27 cellular contexts compared by ENCODE assay signal in the genomic region with DNA sequence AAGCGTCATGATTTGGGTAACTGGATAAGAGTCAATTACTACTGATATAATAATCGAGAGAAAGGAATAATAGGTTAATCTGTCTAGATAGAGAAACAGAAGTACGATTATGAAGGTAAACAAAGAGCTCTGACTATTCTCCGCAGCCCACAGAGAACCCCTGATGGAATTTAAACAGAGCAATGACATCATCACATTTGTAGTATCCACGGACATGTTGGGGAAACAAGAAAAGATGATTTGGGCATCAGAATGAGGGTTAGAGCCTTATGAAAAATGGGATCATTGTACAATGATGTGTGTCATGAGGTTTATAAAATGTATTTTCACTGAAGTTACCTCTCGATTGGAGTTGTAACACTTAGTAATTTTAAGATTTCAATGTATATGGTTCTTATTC.
"Had no signal": no experiment of that assay in that cellular context is flagged by ENCODE, and none has a peak within 500 bp of the region (broad histone marks: within the 10 kb centered on the region; RNA-seq: fewer than 3 reads in every experiment).

No MANE protein-coding gene starts in this region.

- H3K4me3 ChIP-seq: stomach, suprapubic skin, testis, thoracic aorta, thyroid gland, tibial artery, tibial nerve, transverse colon, upper lobe of left lung, upper lobe of right lung, uterus, vagina had no signal

- ATAC-seq: stimulated activated effector memory CD8-positive, alpha-beta T cell treated with anti-CD3 and anti-CD28 coated beads, Interleukin-12 subunit alpha, Interleukin-12 subunit beta, amount 100 ng/mL, for 72 hours; stimulated activated memory B cell treated with anti-CD40 and anti-IgM and Interleukin-4, amounts not matched to agents 10 μg/mL and 1 μg/mL and 100 μg/mL, for 72 hours; stimulated activated naive B cell treated with anti-CD40 and anti-IgM and Interleukin-4, amounts not matched to agents 10 μg/mL and 1 μg/mL and 100 μg/mL, for 72 hours; stimulated activated naive CD8-positive, alpha-beta T cell treated with anti-CD3 and anti-CD28 coated beads, Interleukin-15, amount 100 ng/mL, for 72 hours; stimulated activated naive CD8-positive, alpha-beta T cell treated with anti-CD3 and anti-CD28 coated beads, Interleukin-15, Interleukin-2, amounts not matched to agents 100 U/mL and 50 U/mL, for 24 hours; upper lobe of right lung had no signal

- H3K36me3 ChIP-seq: stomach, suprapubic skin, thoracic aorta, thyroid gland, tibial artery, tibial nerve, transverse colon, upper lobe of left lung, upper lobe of right lung, uterus, vagina had no signal

- H3K9me3 ChIP-seq: stomach, suprapubic skin, testis, thoracic aorta, thyroid gland, tibial artery, tibial nerve, transverse colon, upper lobe of left lung, upper lobe of right lung, uterus, vagina had no signal

- H3K4me1 ChIP-seq: stomach, suprapubic skin, testis, thyroid gland, tibial artery, upper lobe of left lung, upper lobe of right lung, uterus, vagina had no signal

- DNase-seq: stimulated activated CD4-positive, alpha-beta T cell treated with anti-CD3 and anti-CD28 coated beads, Interleukin-2, amount 100 ng/mL, for 48 hours; stimulated activated CD4-positive, alpha-beta T cell treated with anti-CD3 and anti-CD28 coated beads, Interleukin-4, amount 100 ng/mL, for 1 hour; stimulated activated CD4-positive, alpha-beta T cell treated with anti-CD3 and anti-CD28 coated beads, Interleukin-4, amount 100 ng/mL, for 24 hours; stimulated activated CD4-positive, alpha-beta T cell treated with anti-CD3 and anti-CD28 coated beads, Interleukin-4, amount 100 ng/mL, for 4 hours; stimulated activated CD8-positive, alpha-beta memory T cell treated with anti-CD3 and anti-CD28 coated beads, Interleukin-4, amount 100 ng/mL, for 48 hours; stimulated activated naive B cell treated with anti-CD40 and anti-IgM and Interleukin-4, amounts not matched to agents 10 μg/mL and 1 μg/mL and 100 μg/mL, for 72 hours; stimulated activated naive CD4-positive, alpha-beta T cell; stimulated activated naive CD4-positive, alpha-beta T cell treated with Interleukin-2 at 50 U/mL for 16 hours; stimulated activated naive CD8-positive, alpha-beta T cell treated with anti-CD3 and anti-CD28 coated beads, Interleukin-15, amount 100 ng/mL, for 72 hours; stimulated activated naive CD8-positive, alpha-beta T cell treated with anti-CD3 and anti-CD28 coated beads, Interleukin-15, Interleukin-2, amounts not matched to agents 100 U/mL and 50 U/mL, for 24 hours; stomach; substantia nigra; testis; thyroid gland; tibial artery; transverse colon; trophoblast cell; upper lobe of left lung; upper lobe of right lung; uterus had no signal

- H3K27me3 ChIP-seq: stomach, suprapubic skin, testis, thyroid gland, tibial artery, tibial nerve, transverse colon, upper lobe of left lung, uterus, vagina had no signal

- FAIRE-seq: urothelium cell line had no signal

- H3K27ac ChIP-seq: stomach, suprapubic skin, testis, thoracic aorta, thyroid gland, tibial artery, tibial nerve, transverse colon, upper lobe of left lung, upper lobe of right lung, uterus, vagina had no signal
